In the genomic region with DNA sequence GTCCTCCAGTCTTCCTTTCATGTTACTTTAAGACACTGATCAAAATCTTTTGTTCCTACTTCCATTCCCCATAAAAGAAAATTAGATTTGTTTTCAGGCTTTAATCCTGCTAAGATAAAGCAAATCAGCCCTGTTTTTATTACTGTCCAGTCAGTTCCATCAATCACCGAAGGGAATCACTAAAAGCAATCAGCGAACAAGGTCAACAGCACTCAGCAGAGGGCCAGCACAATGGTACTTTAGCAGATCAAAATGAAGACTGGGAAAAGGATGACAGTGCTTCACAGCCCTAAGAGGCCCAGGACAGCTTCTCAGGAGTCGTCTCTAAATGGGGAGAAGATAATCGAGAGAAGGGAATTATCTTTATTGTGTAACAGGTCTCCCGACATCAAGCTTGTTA, we compare ENCODE assay signal across 19 cellular contexts. TPM values are rescaled to one million over a fixed set of nuclear protein-coding genes. Genes with fewer than 3 reads are reported as not detected.
DNase-seq lines count a peak whose midpoint lies in the region; ATAC-seq and TF ChIP-seq lines count a peak whose summit lies in the region.
"Had no signal": no experiment of that assay in that cellular context is flagged by ENCODE, and none has a peak within 500 bp of the region (broad histone marks: within the 10 kb centered on the region; RNA-seq: fewer than 3 reads in every experiment).

No MANE protein-coding gene starts in this region.

- TF ChIP-seq CTCF in SK-N-SH (IDR thresholded peaks at IDR 0.05) (no peak), WERI-Rb-1 (IDR thresholded peaks at IDR 0.05; ENCODE audit: low read depth, low read length) (no peak)

- H3K27ac ChIP-seq in SK-N-SH (ENCODE audit: low read depth in 2 of 2, low read length in 1 of 2) (no peak overlapping the region), WERI-Rb-1 (peak overlapping the region; percentile 25)

- no peak for ATAC-seq in SK-N-SH treated with all-trans-retinoic acid at 6 μM for 48 hours
- ATAC-seq: GM12878 had no signal

- 90% methylated on average over 5 of the region's 5 CpGs for WGBS in SK-N-SH (ENCODE audit: low lambda C conversion rate)

- H3K9me3 Mint-ChIP-seq in activated CD4-positive, alpha-beta T cell treated with anti-CD3 and anti-CD28 coated beads, Interleukin-2, amount 10 ng/mL, durations not matched to agents 7 days and 5 days = peaks cover 2% of the 10 kb centered on the region

- DNase-seq in SK-N-SH = no peak
- DNase-seq in NCI-H69 (lab: John Stamatoyannopoulos, UW) = peak; percentile 74
- peak; percentile 40 for DNase-seq in WERI-Rb-1
- DNase-seq in medulla oblongata (ENCODE audit: extremely low spot score) = no peak
- DNase-seq in anterior cingulate cortex (lab: John Stamatoyannopoulos, UW) = no peak
- DNase-seq in activated CD4-positive, alpha-beta T cell treated with anti-CD3 and anti-CD28 coated beads, Interleukin-2, amount 10 ng/mL, durations not matched to agents 7 days and 5 days = no peak
- DNase-seq: C1 segment of cervical spinal cord; CD4-positive, CD25-positive, alpha-beta regulatory T cell; CD8-positive, alpha-beta memory T cell; COR-L47; DMS 273 treated with DMSO at 0.1 percent for 48 hours; DMS53; DND-41; EL; H9; IMR-90 had no signal

- H3K9me2 ChIP-seq in SK-N-SH = no peaks in the 10 kb centered on the region

- H3K4me3 Mint-ChIP-seq in activated CD4-positive, alpha-beta T cell treated with anti-CD3 and anti-CD28 coated beads, Interleukin-2, amount 10 ng/mL, durations not matched to agents 7 days and 5 days = no peak overlapping the region
- H3K4me3 Mint-ChIP-seq: B cell; CD4-positive, CD25-positive, alpha-beta regulatory T cell; CD8-positive, alpha-beta memory T cell; H9 had no signal

- H3K4me3 ChIP-seq in SK-N-SH (ENCODE audit: low read depth in 2 of 2, low read length in 1 of 2) = no peak overlapping the region
- no peak overlapping the region for H3K4me3 ChIP-seq in WERI-Rb-1 (ENCODE audit: low read depth, low read length)
- H3K4me3 ChIP-seq: GM12878 had no signal

- no peak overlapping the region for H2AFZ ChIP-seq in SK-N-SH (ENCODE audit: low read depth)

- H3K27ac Mint-ChIP-seq in activated CD4-positive, alpha-beta T cell treated with anti-CD3 and anti-CD28 coated beads, Interleukin-2, amount 10 ng/mL, durations not matched to agents 7 days and 5 days = no peak overlapping the region
- H3K27ac Mint-ChIP-seq: B cell, H9 had no signal

- H3K9ac ChIP-seq in SK-N-SH = no peak overlapping the region

- no peaks in the 10 kb centered on the region for H3K27me3 ChIP-seq in SK-N-SH (ENCODE audit: insufficient read depth)
- H3K27me3 ChIP-seq in WERI-Rb-1 (ENCODE audit: insufficient read depth, low read depth, severe bottlenecking) = no peaks in the 10 kb centered on the region

- CTCF ChIA-PET in SK-N-SH (lab: Yijun Ruan, JAX) = no interaction called here
- CTCF ChIA-PET in activated CD4-positive, alpha-beta T cell treated with anti-CD3 and anti-CD28 coated beads, Interleukin-2, amount 10 ng/mL, durations not matched to agents 7 days and 5 days (lab: Charles Lee) = interaction anchor here (0.7 kb wide), 1 partner anchor 11 kb away, joined by 4 read pairs; no protein-coding TSS in a partner anchor

- no peak overlapping the region for H3K4me2 ChIP-seq in SK-N-SH

- H3K4me1 Mint-ChIP-seq in activated CD4-positive, alpha-beta T cell treated with anti-CD3 and anti-CD28 coated beads, Interleukin-2, amount 10 ng/mL, durations not matched to agents 7 days and 5 days = no peaks in the 10 kb centered on the region
- H3K4me1 Mint-ChIP-seq: B cell, H9 had no signal

- no peaks in the 10 kb centered on the region for H4K20me1 ChIP-seq in SK-N-SH (ENCODE audit: insufficient read depth)

- TF ChIP-seq EP300 in SK-N-SH (IDR thresholded peaks at IDR 0.05; ENCODE audit: borderline replicate concordance in 1 of 2, low read depth in 1 of 2, low read length in 1 of 2) = no peak

- H3K79me2 ChIP-seq in SK-N-SH (ENCODE audit: insufficient read depth) = peaks cover under 1% of the 10 kb centered on the region; the same call in 1 of the 2 replicates

- peaks cover 13% of the 10 kb centered on the region for H3K36me3 Mint-ChIP-seq in activated CD4-positive, alpha-beta T cell treated with anti-CD3 and anti-CD28 coated beads, Interleukin-2, amount 10 ng/mL, durations not matched to agents 7 days and 5 days (ENCODE audit: low read depth)

- no peaks in the 10 kb centered on the region for H3F3A ChIP-seq in SK-N-SH (replicated peaks; ENCODE audit: insufficient read depth)

- H3K9me3 ChIP-seq in SK-N-SH (no peaks in the 10 kb centered on the region), WERI-Rb-1 (ENCODE audit: severe bottlenecking) (no peaks in the 10 kb centered on the region)

- H3K27me3 Mint-ChIP-seq in activated CD4-positive, alpha-beta T cell treated with anti-CD3 and anti-CD28 coated beads, Interleukin-2, amount 10 ng/mL, durations not matched to agents 7 days and 5 days = no peaks in the 10 kb centered on the region
- H3K27me3 Mint-ChIP-seq: B cell; CD4-positive, CD25-positive, alpha-beta regulatory T cell; CD8-positive, alpha-beta memory T cell had no signal

- POLR2A ChIA-PET in SK-N-SH (lab: Yijun Ruan, JAX) = no interaction called here
- POLR2A ChIA-PET in activated CD4-positive, alpha-beta T cell treated with anti-CD3 and anti-CD28 coated beads, Interleukin-2, amount 10 ng/mL, durations not matched to agents 7 days and 5 days (lab: Charles Lee) = no interaction called here

- no peak for TF ChIP-seq RAD21 in SK-N-SH (IDR thresholded peaks at IDR 0.05; ENCODE audit: low read length)

- H3K36me3 ChIP-seq in SK-N-SH (replicated peaks in 1 of 2; ENCODE audit: control insufficient read depth in 1 of 2, insufficient read depth in 2 of 2, low read length in 1 of 2) (peaks cover 2 to 3% of the 10 kb centered on the region in 2 experiments), WERI-Rb-1 (no peaks in the 10 kb centered on the region)

- peaks cover 0 to 4% of the 10 kb centered on the region in 2 experiments; a peak in 2 of 4 replicates for H3K4me1 ChIP-seq in SK-N-SH (ENCODE audit: control insufficient read depth in 1 of 2, insufficient read depth in 2 of 2, low read depth in 1 of 2, low read length in 1 of 2)

TF ChIP-seq in SK-N-SH treated with all-trans-retinoic acid at 6 μM for 48 hours, 23 proteins besides CTCF, POLR2A, EP300 and RAD21 (continues in another document):
- TF ChIP-seq ZNF8 (CRISPR knock-in tag; IDR thresholded peaks at IDR 0.05) (no peak), TSHZ2 (CRISPR knock-in tag; IDR thresholded peaks at IDR 0.05) (peak; percentile 32; the same call in 1 of the 2 replicates), ZFP3 (CRISPR knock-in tag; IDR thresholded peaks at IDR 0.05) (no peak), CSDC2 (CRISPR knock-in tag; IDR thresholded peaks at IDR 0.05) (no peak)

TF ChIP-seq in SK-N-SH, 30 proteins besides CTCF, POLR2A, EP300 and RAD21 (continues in another document):
- TF ChIP-seq USF1 (IDR thresholded peaks at IDR 0.05; ENCODE audit: borderline replicate concordance, low read depth) (no peak), GABPA (IDR thresholded peaks at IDR 0.05; ENCODE audit: low read depth) (no peak), CHD2 (IDR thresholded peaks at IDR 0.05; ENCODE audit: low read length, partially characterized antibody) (no peak), TCF12 (IDR thresholded peaks at IDR 0.05) (no peak), RCOR1 (IDR thresholded peaks at IDR 0.05; ENCODE audit: low read length) (no peak), YY1 (IDR thresholded peaks at IDR 0.05; ENCODE audit: low read depth) (no peak), MAX (IDR thresholded peaks at IDR 0.05; ENCODE audit: low read depth) (no peak), RXRA (IDR thresholded peaks at IDR 0.05; ENCODE audit: borderline replicate concordance, low read depth) (no peak)
- TF ChIP-seq, protein P1, sequence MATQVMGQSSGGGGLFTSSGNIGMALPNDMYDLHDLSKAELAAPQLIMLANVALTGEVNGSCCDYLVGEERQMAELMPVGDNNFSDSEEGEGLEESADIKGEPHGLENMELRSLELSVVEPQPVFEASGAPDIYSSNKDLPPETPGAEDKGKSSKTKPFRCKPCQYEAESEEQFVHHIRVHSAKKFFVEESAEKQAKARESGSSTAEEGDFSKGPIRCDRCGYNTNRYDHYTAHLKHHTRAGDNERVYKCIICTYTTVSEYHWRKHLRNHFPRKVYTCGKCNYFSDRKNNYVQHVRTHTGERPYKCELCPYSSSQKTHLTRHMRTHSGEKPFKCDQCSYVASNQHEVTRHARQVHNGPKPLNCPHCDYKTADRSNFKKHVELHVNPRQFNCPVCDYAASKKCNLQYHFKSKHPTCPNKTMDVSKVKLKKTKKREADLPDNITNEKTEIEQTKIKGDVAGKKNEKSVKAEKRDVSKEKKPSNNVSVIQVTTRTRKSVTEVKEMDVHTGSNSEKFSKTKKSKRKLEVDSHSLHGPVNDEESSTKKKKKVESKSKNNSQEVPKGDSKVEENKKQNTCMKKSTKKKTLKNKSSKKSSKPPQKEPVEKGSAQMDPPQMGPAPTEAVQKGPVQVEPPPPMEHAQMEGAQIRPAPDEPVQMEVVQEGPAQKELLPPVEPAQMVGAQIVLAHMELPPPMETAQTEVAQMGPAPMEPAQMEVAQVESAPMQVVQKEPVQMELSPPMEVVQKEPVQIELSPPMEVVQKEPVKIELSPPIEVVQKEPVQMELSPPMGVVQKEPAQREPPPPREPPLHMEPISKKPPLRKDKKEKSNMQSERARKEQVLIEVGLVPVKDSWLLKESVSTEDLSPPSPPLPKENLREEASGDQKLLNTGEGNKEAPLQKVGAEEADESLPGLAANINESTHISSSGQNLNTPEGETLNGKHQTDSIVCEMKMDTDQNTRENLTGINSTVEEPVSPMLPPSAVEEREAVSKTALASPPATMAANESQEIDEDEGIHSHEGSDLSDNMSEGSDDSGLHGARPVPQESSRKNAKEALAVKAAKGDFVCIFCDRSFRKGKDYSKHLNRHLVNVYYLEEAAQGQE (IDR thresholded peaks at IDR 0.05; ENCODE audit: low read depth, low read length) = no peak

RNA-seq across cellular contexts. Expression of gene SEM1, which starts 32.7 kb away (rescaled TPM):
- 40.7 and 56.3 TPM in 2 replicates for polyA plus RNA-seq in SK-N-SH (2012; rRNA removed)
- 73.1 and 244 TPM in 2 replicates for polyA plus RNA-seq in SK-N-SH (2012; cell fraction: cytosol; rRNA removed)
- polyA plus RNA-seq in SK-N-SH (2012; cell fraction: nucleus; rRNA removed) = 8.9 and 18.3 TPM in 2 replicates
- 10 to 100 TPM; 40.3 to 45.3 TPM for total RNA-seq in activated CD4-positive, alpha-beta T cell treated with anti-CD3 and anti-CD28 coated beads, Interleukin-2, amount 10 ng/mL, durations not matched to agents 7 days and 5 days

Comparison
In these comparisons a context has a peak if more than half of its experiments do, and no peak if none do; other contexts are left out.
1. DNase-seq: peak in NCI-H69 (single experiment) and WERI-Rb-1 (single experiment); none in SK-N-SH (single experiment), medulla oblongata (single experiment), anterior cingulate cortex (0 of 58) and activated CD4-positive, alpha-beta T cell treated with anti-CD3 and anti-CD28 coated beads, Interleukin-2, amount 10 ng/mL, durations not matched to agents 7 days and 5 days (single experiment).